1 cellular context compared by ENCODE assay signal in genomic region chr6:69865126-69865525, GRCh38.
TF ChIP-seq lines count a peak whose summit lies in the region.

No MANE protein-coding gene starts in this region.

TF ChIP-seq in GM12878, 131 proteins besides CTCF, POLR2A, EP300 and RAD21 (continued from another document):
- 0 out of 2 replicates have a peak, but pooled peaks have one; percentile 7 for TF ChIP-seq ZBTB40 (IDR thresholded peaks at IDR 0.05; ENCODE audit: borderline replicate concordance)
- TF ChIP-seq, protein P1, sequence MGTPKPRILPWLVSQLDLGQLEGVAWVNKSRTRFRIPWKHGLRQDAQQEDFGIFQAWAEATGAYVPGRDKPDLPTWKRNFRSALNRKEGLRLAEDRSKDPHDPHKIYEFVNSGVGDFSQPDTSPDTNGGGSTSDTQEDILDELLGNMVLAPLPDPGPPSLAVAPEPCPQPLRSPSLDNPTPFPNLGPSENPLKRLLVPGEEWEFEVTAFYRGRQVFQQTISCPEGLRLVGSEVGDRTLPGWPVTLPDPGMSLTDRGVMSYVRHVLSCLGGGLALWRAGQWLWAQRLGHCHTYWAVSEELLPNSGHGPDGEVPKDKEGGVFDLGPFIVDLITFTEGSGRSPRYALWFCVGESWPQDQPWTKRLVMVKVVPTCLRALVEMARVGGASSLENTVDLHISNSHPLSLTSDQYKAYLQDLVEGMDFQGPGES (IDR thresholded peaks at IDR 0.05): no peak
